Comparison of ENCODE assay signal across 8 cellular contexts in the genomic region with DNA sequence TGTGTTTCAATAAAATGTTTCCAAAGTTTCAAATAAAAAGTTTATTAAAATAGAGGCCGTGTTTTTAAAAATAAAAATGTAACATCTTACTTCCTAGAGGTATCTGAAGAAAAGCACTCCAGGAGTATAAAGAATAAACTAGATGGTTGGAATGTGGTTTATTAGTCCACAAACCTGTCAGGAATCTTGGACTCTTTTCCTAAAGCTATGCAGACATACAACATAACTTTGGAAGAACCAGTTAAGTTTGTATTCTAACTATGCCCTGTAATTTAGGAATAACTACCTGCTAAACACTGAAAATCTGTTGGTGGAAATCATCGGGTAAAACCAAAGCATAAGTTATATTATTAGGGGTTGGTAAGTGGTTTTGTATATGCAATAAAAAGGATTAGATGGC. TPM values are rescaled to one million over a fixed set of nuclear protein-coding genes. Genes with fewer than 3 reads are reported as not detected.
"Had no signal": no experiment of that assay in that cellular context is flagged by ENCODE, and none has a peak within 500 bp of the region (broad histone marks: within the 10 kb centered on the region; RNA-seq: fewer than 3 reads in every experiment).

No MANE protein-coding gene starts in this region.

- H3K9me3 Mint-ChIP-seq: IgD-negative memory B cell had no signal

- H3K36me3 Mint-ChIP-seq: IgD-negative memory B cell had no signal

- ATAC-seq: HepG2 had no signal

- H3K27ac ChIP-seq: GM23248, HL-60 had no signal

- H3K4me3 Mint-ChIP-seq: IgD-negative memory B cell had no signal

- H3K9ac ChIP-seq: GM23248 had no signal

- H3K9me3 ChIP-seq: HAP-1 had no signal

- H3K4me3 ChIP-seq: GM23248, HAP-1 had no signal

- H3K4me1 ChIP-seq: HAP-1 had no signal

- FAIRE-seq: HepG2 had no signal

- H3K27ac Mint-ChIP-seq: IgD-negative memory B cell had no signal

- DNase-seq: GM23248, GOT3, H7, KBM-7 had no signal

- H3K36me3 ChIP-seq: HAP-1 had no signal

- H3K27me3 Mint-ChIP-seq: IgD-negative memory B cell had no signal

RNA-seq across cellular contexts. Expression of gene PPARG, which starts 51.6 kb away (rescaled TPM):
- polyA plus RNA-seq: IgD-negative memory B cell had no signal
